19 cellular contexts compared by ENCODE assay signal in genomic region chr9:79242489-79242888, GRCh38.
A peak's percentile ranks its signal among the peaks of the same experiment; 100 is the strongest.
DNase-seq lines count a peak whose midpoint lies in the region; ATAC-seq, FAIRE-seq and TF ChIP-seq lines count a peak whose summit lies in the region.
"Had no signal": no experiment of that assay in that cellular context is flagged by ENCODE, and none has a peak within 500 bp of the region (broad histone marks: within the 10 kb centered on the region; RNA-seq: fewer than 3 reads in every experiment).

No MANE protein-coding gene starts in this region.

- no peaks in the 10 kb centered on the region for H3K79me2 ChIP-seq in K562 (ENCODE audit: control insufficient read depth, insufficient read depth, low read length)

- H3K4me3 ChIP-seq in K562, result no peak overlapping the region
- no peak overlapping the region for H3K4me3 ChIP-seq in CD8-positive, alpha-beta memory T cell (ENCODE audit: low read length)

- no peak for TF ChIP-seq RAD21 in K562 (CRISPR knock-in tag; conservative IDR thresholded peaks at IDR 0.05 in 1 of 2, IDR thresholded peaks at IDR 0.05 in 1 of 2)

- peak; percentile 4 to 29 for DNase-seq in NOMO-1 (lab: John Stamatoyannopoulos, UW; ENCODE audit: unreplicated experiment in 2 of 2)
- DNase-seq in NOMO-1 treated with dmso at 0.1 percent for 144 hours (lab: John Stamatoyannopoulos, UW; ENCODE audit: unreplicated experiment), result no peak
- peak; percentile 28 for DNase-seq in NOMO-1 treated with DMSO at 0.1 percent for 48 hours (lab: John Stamatoyannopoulos, UW; ENCODE audit: unreplicated experiment)
- no peak for DNase-seq in K562 (ENCODE audit: extremely low read depth in 1 of 4, low spot score in 3 of 4)
- DNase-seq in CD8-positive, alpha-beta memory T cell, result no peak
- no peak for DNase-seq in NCI-H1105 (lab: John Stamatoyannopoulos, UW)
- DNase-seq: H9, KG1, NCI-H1694, NCI-H510A, NCI-H748 treated with DMSO at 0.1 percent for 48 hours, PC-3, SHP77, SK-N-SH, T-cell had no signal

- POLR2A ChIA-PET in K562 (lab: Yijun Ruan, JAX), result no interaction called here
- POLR2A ChIA-PET in CD8-positive, alpha-beta memory T cell (lab: Charles Lee), result no interaction called here

- H3K9me3 Mint-ChIP-seq in CD8-positive, alpha-beta memory T cell, result peaks cover 0 to 3% (median 0%) of the 10 kb centered on the region in 5 donors
- H3K9me3 Mint-ChIP-seq: H9; T-cell; T-helper 2 cell treated with Interferon-gamma antibody and Interleukin-4, amounts not matched to agents 5 μg/mL and 100 μg/mL, for 36 hours had no signal

- TF ChIP-seq POLR2A in K562 (conservative IDR thresholded peaks at IDR 0.05), result no peak

- no peaks in the 10 kb centered on the region for H3K27me3 Mint-ChIP-seq in CD8-positive, alpha-beta memory T cell

- TF ChIP-seq EP300 in K562 (IDR thresholded peaks at IDR 0.05; ENCODE audit: low read length), result no peak

- no peaks in the 10 kb centered on the region for H3K36me3 ChIP-seq in K562 (ENCODE audit: control insufficient read depth, insufficient read depth, low read length)
- no peaks in the 10 kb centered on the region for H3K36me3 ChIP-seq in CD8-positive, alpha-beta memory T cell (ENCODE audit: insufficient read depth, low read length)

- FAIRE-seq in K562 (lab: Jason Lieb, UNC), result no peak

- no peak overlapping the region for H3K27ac Mint-ChIP-seq in CD8-positive, alpha-beta memory T cell
- H3K27ac Mint-ChIP-seq: B cell; T-cell; T-helper 2 cell treated with Interferon-gamma antibody and Interleukin-4, amounts not matched to agents 5 μg/mL and 100 μg/mL, for 36 hours had no signal

- H3K9me1 ChIP-seq in K562 (ENCODE audit: control insufficient read depth, insufficient read depth, low read length), result no peaks in the 10 kb centered on the region

- 5% methylated on average over 2 of the region's 2 CpGs for WGBS in K562 (ENCODE audit: insufficient coverage, low coverage, missing lambda C conversion rate)

- H3K27me3 ChIP-seq in K562 (ENCODE audit: control insufficient read depth in 2 of 2, insufficient read depth in 2 of 2, low read length in 2 of 2), result no peaks in the 10 kb centered on the region
- no peaks in the 10 kb centered on the region for H3K27me3 ChIP-seq in CD8-positive, alpha-beta memory T cell (ENCODE audit: insufficient read depth, low read length, poor library complexity, severe bottlenecking)

- CTCF ChIA-PET in K562 (lab: Yijun Ruan, JAX; ENCODE audit: low intra/inter-chr PET ratio), result no interaction called here
- CTCF ChIA-PET in CD8-positive, alpha-beta memory T cell (lab: Charles Lee), result no interaction called here

- TF ChIP-seq CTCF in K562 (IDR thresholded peaks at IDR 0.05 in 2 of 3, conservative IDR thresholded peaks at IDR 0.05 in 1 of 3; ENCODE audit: insufficient read depth in 2 of 3, low read depth in 1 of 3, low read length in 3 of 3), result no peak

- no peaks in the 10 kb centered on the region for H3K4me1 ChIP-seq in K562 (replicated peaks in 1 of 2; ENCODE audit: control insufficient read depth in 2 of 2, insufficient read depth in 2 of 2, low read length in 2 of 2)
- H3K4me1 ChIP-seq in CD8-positive, alpha-beta memory T cell (ENCODE audit: insufficient read depth, low read length), result no peaks in the 10 kb centered on the region

- H3K4me2 ChIP-seq in K562 (ENCODE audit: insufficient read depth, low read length), result no peak overlapping the region
- H3K4me2 ChIP-seq: SK-N-SH had no signal

- intact Hi-C loops in K562 (cut with micrococcal nuclease), result no loop called here

- no peaks in the 10 kb centered on the region for H4K20me1 ChIP-seq in K562 (replicated peaks; ENCODE audit: control insufficient read depth, insufficient read depth, low read length)

- no peak overlapping the region for H3K4me3 Mint-ChIP-seq in CD8-positive, alpha-beta memory T cell
- H3K4me3 Mint-ChIP-seq: B cell; H9; T-cell; T-helper 2 cell treated with Interferon-gamma antibody and Interleukin-4, amounts not matched to agents 5 μg/mL and 100 μg/mL, for 36 hours had no signal

- H2AFZ ChIP-seq in K562 (ENCODE audit: low read depth, low read length), result no peak overlapping the region

- no peaks in the 10 kb centered on the region for H3K36me3 Mint-ChIP-seq in CD8-positive, alpha-beta memory T cell
- H3K36me3 Mint-ChIP-seq: CD14-positive monocyte, T-cell had no signal

- H3K9ac ChIP-seq in K562 (ENCODE audit: insufficient read depth in 1 of 2, low read depth in 2 of 2, low read length in 2 of 2), result no peak overlapping the region
- H3K9ac ChIP-seq: SK-N-SH had no signal

- ATAC-seq in K562 (no peak), HG03571 (IDR thresholded peaks at IDR 0.05; ENCODE audit: unreplicated experiment) (no peak)
- ATAC-seq: PC-3, T-cell had no signal

- in situ Hi-C loops in K562 (cut with MboI), result no loop called here

- H3K27ac ChIP-seq in K562 (ENCODE audit: extremely low read depth, low read depth, low read length), result no peak overlapping the region
- no peak overlapping the region for H3K27ac ChIP-seq in CD8-positive, alpha-beta memory T cell (ENCODE audit: low read depth, low read length)

- H3K9me3 ChIP-seq in K562 (replicated peaks; ENCODE audit: control insufficient read depth, insufficient read depth, low read depth, low read length), result no peaks in the 10 kb centered on the region
- H3K9me3 ChIP-seq in CD8-positive, alpha-beta memory T cell (ENCODE audit: low read length), result no peaks in the 10 kb centered on the region
- H3K9me3 ChIP-seq: SK-N-SH had no signal

- H3K4me1 Mint-ChIP-seq in CD8-positive, alpha-beta memory T cell, result no peaks in the 10 kb centered on the region
- H3K4me1 Mint-ChIP-seq: B cell, T-cell had no signal

- no TSS peak for BruUV-seq in K562 (replicated peaks; lab: Mats Ljungman, UMichigan)

TF ChIP-seq in K562, 482 proteins besides CTCF, POLR2A, EP300 and RAD21:
- no peak for TF ChIP-seq ZNF79 (CRISPR knock-in tag; IDR thresholded peaks at IDR 0.05; ENCODE audit: low read depth)
- TF ChIP-seq, protein P1, sequence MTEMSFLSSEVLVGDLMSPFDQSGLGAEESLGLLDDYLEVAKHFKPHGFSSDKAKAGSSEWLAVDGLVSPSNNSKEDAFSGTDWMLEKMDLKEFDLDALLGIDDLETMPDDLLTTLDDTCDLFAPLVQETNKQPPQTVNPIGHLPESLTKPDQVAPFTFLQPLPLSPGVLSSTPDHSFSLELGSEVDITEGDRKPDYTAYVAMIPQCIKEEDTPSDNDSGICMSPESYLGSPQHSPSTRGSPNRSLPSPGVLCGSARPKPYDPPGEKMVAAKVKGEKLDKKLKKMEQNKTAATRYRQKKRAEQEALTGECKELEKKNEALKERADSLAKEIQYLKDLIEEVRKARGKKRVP (CRISPR knock-in tag; IDR thresholded peaks at IDR 0.05), result peak; percentile 61; the same call in 1 of the 2 replicates
- TF ChIP-seq SRF (CRISPR knock-in tag; IDR thresholded peaks at IDR 0.05), result no peak

Comparison
In these comparisons a context has a peak if more than half of its experiments do, and no peak if none do; other contexts are left out.
1. DNase-seq: peak in NOMO-1 (2 of 2) and NOMO-1 treated with DMSO at 0.1 percent for 48 hours (single experiment); none in NOMO-1 treated with dmso at 0.1 percent for 144 hours (single experiment), K562 (0 of 4), CD8-positive, alpha-beta memory T cell (0 of 5) and NCI-H1105 (single experiment).